ENCODE assay signal across 1 cellular context in the genomic region with DNA sequence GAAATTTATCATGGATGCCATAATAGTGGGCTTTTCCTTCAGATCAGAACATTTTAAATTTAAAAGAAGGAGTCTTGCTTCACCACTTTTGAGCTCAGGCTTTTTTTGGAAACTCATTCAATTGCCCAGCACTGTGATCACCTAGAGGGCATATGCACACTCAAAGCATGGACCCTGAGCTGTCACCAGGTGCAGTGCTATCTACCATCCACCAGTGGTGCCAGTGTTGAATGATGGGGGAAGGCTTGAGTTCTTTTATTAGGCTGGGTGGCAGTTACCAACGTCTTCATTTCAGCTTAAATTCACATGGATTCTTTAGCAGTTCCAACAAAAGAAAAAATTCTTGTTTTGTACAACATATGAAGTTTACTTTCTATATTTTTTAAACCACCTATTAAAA.
TF ChIP-seq lines count a peak whose summit lies in the region.

No MANE protein-coding gene starts in this region.

TF ChIP-seq in H1, 55 proteins besides CTCF, POLR2A, EP300 and RAD21 (continued from another document):
- TF ChIP-seq CHD7 (IDR thresholded peaks at IDR 0.05; ENCODE audit: insufficient replicate concordance, low read length): no peak
- TF ChIP-seq EGR1 (IDR thresholded peaks at IDR 0.05; ENCODE audit: borderline replicate concordance, low read depth, low read length): no peak
- no peak for TF ChIP-seq CHD2 (IDR thresholded peaks at IDR 0.05; ENCODE audit: low read length)
- TF ChIP-seq NANOG (IDR thresholded peaks at IDR 0.05; ENCODE audit: insufficient read depth, low read depth, low read length, poor library complexity, severe bottlenecking): no peak
- TF ChIP-seq CBX8 (IDR thresholded peaks at IDR 0.05; ENCODE audit: borderline replicate concordance, low read depth, low read length): no peak
- TF ChIP-seq RBBP5 (IDR thresholded peaks at IDR 0.05; ENCODE audit: borderline replicate concordance, low read depth, low read length): no peak
- no peak for TF ChIP-seq CREB1 (IDR thresholded peaks at IDR 0.05)
- TF ChIP-seq FOSL1 (IDR thresholded peaks at IDR 0.05; ENCODE audit: insufficient read depth, low read depth, low read length): no peak
- no peak for TF ChIP-seq NRF1 (IDR thresholded peaks at IDR 0.05; ENCODE audit: low read depth, low read length)
